ENCODE assay signal across 23 cellular contexts in the genomic region with DNA sequence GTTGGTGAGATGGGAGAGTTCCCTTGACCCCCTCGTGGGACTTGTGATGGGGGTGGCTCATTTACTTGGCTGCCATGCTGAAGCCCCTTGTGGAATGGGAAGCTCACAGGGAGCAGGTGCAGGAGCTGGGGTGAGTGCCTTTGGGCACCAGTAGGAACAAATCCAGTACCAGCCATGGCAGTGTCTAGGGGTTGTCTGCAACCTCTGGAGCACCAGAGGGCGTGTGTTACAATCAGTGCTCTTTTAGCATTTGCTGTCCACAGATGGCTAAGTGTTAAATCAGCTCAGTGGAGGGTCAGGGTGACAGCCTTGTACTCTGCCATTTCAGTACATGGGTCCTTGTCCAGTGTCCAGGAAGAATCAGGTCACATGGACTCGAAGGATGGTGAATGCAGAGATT.
"Had no signal": no experiment of that assay in that cellular context is flagged by ENCODE, and none has a peak within 500 bp of the region (broad histone marks: within the 10 kb centered on the region; RNA-seq: fewer than 3 reads in every experiment).

No MANE protein-coding gene starts in this region.

- H3K9me3 Mint-ChIP-seq: activated naive CD8-positive, alpha-beta T cell treated with anti-CD3 and anti-CD28 coated beads, Interleukin-2, amount 10 ng/mL, durations not matched to agents 7 days and 5 days had no signal

- H3K27me3 ChIP-seq: adrenal gland, Peyer's patch had no signal

- H3K4me3 Mint-ChIP-seq: activated CD8-positive, alpha-beta T cell treated with anti-CD3 and anti-CD28 coated beads for 36 hours; activated naive CD8-positive, alpha-beta T cell treated with anti-CD3 and anti-CD28 coated beads, Interleukin-2, amount 10 ng/mL, durations not matched to agents 7 days and 5 days; T-helper 17 cell had no signal

- DNase-seq: activated CD4-positive, alpha-beta T cell treated with anti-CD3 and anti-CD28 coated beads for 4 hours; activated CD8-positive, alpha-beta memory T cell treated with anti-CD3 and anti-CD28 coated beads, Interleukin-2, amount 50 U/mL, for 48 hours; activated CD8-positive, alpha-beta T cell treated with anti-CD3 and anti-CD28 coated beads for 36 hours; activated naive CD4-positive, alpha-beta T cell treated with anti-CD3 and anti-CD28 coated beads, Interleukin-2, amount 50 U/mL, for 16 hours; activated naive CD8-positive, alpha-beta T cell treated with anti-CD3 and anti-CD28 coated beads, Interleukin-2, amount 10 ng/mL, durations not matched to agents 7 days and 5 days; activated T-cell treated with anti-CD3 and anti-CD28 coated beads, Interleukin-2, amount 50 U/mL, for 1 hour; adrenal gland; aorta; caudate nucleus; KBM-7; NCI-H1105; NCI-H1436 treated with DMSO at 0.1 percent for 48 hours; NCI-H187; NCI-H2081; NCI-H510A treated with DMSO at 0.1 percent for 48 hours; NCI-H748 treated with DMSO at 0.1 percent for 48 hours; OCI-M1; Peyer's patch; SHP77; T-helper 17 cell; T1000 had no signal

- H3K4me1 ChIP-seq: adrenal gland, breast epithelium, Peyer's patch had no signal

- H3K4me1 Mint-ChIP-seq: activated naive CD8-positive, alpha-beta T cell treated with anti-CD3 and anti-CD28 coated beads, Interleukin-2, amount 10 ng/mL, durations not matched to agents 7 days and 5 days; T-helper 17 cell had no signal

- H3K36me3 Mint-ChIP-seq: activated naive CD8-positive, alpha-beta T cell treated with anti-CD3 and anti-CD28 coated beads, Interleukin-2, amount 10 ng/mL, durations not matched to agents 7 days and 5 days had no signal

- H3K27ac ChIP-seq: adrenal gland, breast epithelium, coronary artery, Peyer's patch had no signal

- H3K9me3 ChIP-seq: adrenal gland, Peyer's patch had no signal

- H3K27ac Mint-ChIP-seq: activated CD8-positive, alpha-beta T cell treated with anti-CD3 and anti-CD28 coated beads for 36 hours; activated naive CD8-positive, alpha-beta T cell treated with anti-CD3 and anti-CD28 coated beads, Interleukin-2, amount 10 ng/mL, durations not matched to agents 7 days and 5 days; T-helper 17 cell had no signal
